14 cellular contexts compared by ENCODE assay signal in genomic region chr3:156256256-156256655, GRCh38.
DNase-seq lines count a peak whose midpoint lies in the region; ATAC-seq and TF ChIP-seq lines count a peak whose summit lies in the region.
"Had no signal": no experiment of that assay in that cellular context is flagged by ENCODE, and none has a peak within 500 bp of the region (broad histone marks: within the 10 kb centered on the region; RNA-seq: fewer than 3 reads in every experiment).

No MANE protein-coding gene starts in this region.

- H4K20me1 ChIP-seq in smooth muscle cell (ENCODE audit: low read depth): no peaks in the 10 kb centered on the region

- no peak overlapping the region for H3K27ac ChIP-seq in brain microvascular endothelial cell
- peak overlapping the region; percentile 79 for H3K27ac ChIP-seq in foreskin keratinocyte
- no peak overlapping the region for H3K27ac ChIP-seq in smooth muscle cell (ENCODE audit: low read depth)
- H3K27ac ChIP-seq: A549, C4-2B had no signal

- H3F3A ChIP-seq in smooth muscle cell (ENCODE audit: low read depth): no peaks in the 10 kb centered on the region

- H3K9ac ChIP-seq in smooth muscle cell (ENCODE audit: low read depth): no peak overlapping the region

- DNase-seq in EL (peak; percentile 21), brain microvascular endothelial cell (peak; percentile 14), foreskin keratinocyte (no peak), smooth muscle cell (lab: John Stamatoyannopoulos, UW; ENCODE audit: unreplicated experiment) (no peak), left ventricle myocardium superior (no peak), sciatic nerve (ENCODE audit: low spot score) (no peak)
- no peak for DNase-seq in stimulated activated CD4-positive, alpha-beta T cell treated with anti-CD3 and anti-CD28 coated beads, Interleukin-15, amount 100 ng/mL, for 24 hours
- DNase-seq: BE2C; CD4-positive, alpha-beta memory T cell; DMS79; GF-D8 had no signal

- no peaks in the 10 kb centered on the region for H3K9me3 ChIP-seq in smooth muscle cell (replicated peaks; ENCODE audit: low read depth)
- H3K9me3 ChIP-seq: A549, BE2C had no signal

- no peak overlapping the region for H3K4me2 ChIP-seq in smooth muscle cell
- H3K4me2 ChIP-seq: A549 had no signal

- no peaks in the 10 kb centered on the region for H3K79me2 ChIP-seq in smooth muscle cell (ENCODE audit: low read depth)

- in situ Hi-C loops in brain microvascular endothelial cell (cut with HindIII; ENCODE audit: low pct_ligation_motif_present, low sequenced_read_pairs): no loop called here

- peak overlapping the region; percentile 1 for H2AFZ ChIP-seq in smooth muscle cell (ENCODE audit: low read depth)

- H3K4me1 ChIP-seq in foreskin keratinocyte (peaks cover 22% of the 10 kb centered on the region), smooth muscle cell (ENCODE audit: low read depth) (peaks cover 13% of the 10 kb centered on the region)
- H3K4me1 ChIP-seq: A549, BE2C had no signal

- TF ChIP-seq CTCF in brain microvascular endothelial cell (IDR thresholded peaks at IDR 0.05; ENCODE audit: low read depth, low read length, missing control alignments) (no peak), foreskin keratinocyte (conservative IDR thresholded peaks at IDR 0.05) (no peak), smooth muscle cell (IDR thresholded peaks at IDR 0.05; ENCODE audit: borderline replicate concordance, insufficient read depth, poor library complexity, severe bottlenecking) (no peak)

- H3K27me3 ChIP-seq in brain microvascular endothelial cell (replicated peaks) (no peaks in the 10 kb centered on the region), foreskin keratinocyte (no peaks in the 10 kb centered on the region), smooth muscle cell (ENCODE audit: low read depth) (no peaks in the 10 kb centered on the region)
- H3K27me3 ChIP-seq: BE2C had no signal

- intact Hi-C loops in left ventricle myocardium superior (cut with micrococcal nuclease): no loop called here
- intact Hi-C loops in sciatic nerve (cut with DNase I): no loop called here

- H3K36me3 ChIP-seq in brain microvascular endothelial cell (replicated peaks): no peaks in the 10 kb centered on the region
- no peaks in the 10 kb centered on the region for H3K36me3 ChIP-seq in smooth muscle cell (ENCODE audit: low read depth)
- H3K36me3 ChIP-seq: BE2C had no signal

- H3K4me3 ChIP-seq in brain microvascular endothelial cell (ENCODE audit: low read depth, low read length) (no peak overlapping the region), smooth muscle cell (no peak overlapping the region)
- H3K4me3 ChIP-seq: A549 had no signal

- WGBS in smooth muscle cell (ENCODE audit: low lambda C conversion rate): 42% methylated on average over 4 of the region's 4 CpGs

- ATAC-seq in foreskin keratinocyte (no peak), left ventricle myocardium superior (no peak), sciatic nerve (no peak)
- ATAC-seq: A549, HCT116 had no signal

Comparison
In these comparisons a context has a peak if more than half of its experiments do, and no peak if none do; other contexts are left out.
1. DNase-seq: peak in EL (single experiment) and brain microvascular endothelial cell (single experiment); none in foreskin keratinocyte (0 of 2), smooth muscle cell (single experiment), left ventricle myocardium superior (single experiment), sciatic nerve (single experiment) and stimulated activated CD4-positive, alpha-beta T cell treated with anti-CD3 and anti-CD28 coated beads, Interleukin-15, amount 100 ng/mL, for 24 hours (single experiment).